ENCODE assay signal across 9 cellular contexts in the genomic region with DNA sequence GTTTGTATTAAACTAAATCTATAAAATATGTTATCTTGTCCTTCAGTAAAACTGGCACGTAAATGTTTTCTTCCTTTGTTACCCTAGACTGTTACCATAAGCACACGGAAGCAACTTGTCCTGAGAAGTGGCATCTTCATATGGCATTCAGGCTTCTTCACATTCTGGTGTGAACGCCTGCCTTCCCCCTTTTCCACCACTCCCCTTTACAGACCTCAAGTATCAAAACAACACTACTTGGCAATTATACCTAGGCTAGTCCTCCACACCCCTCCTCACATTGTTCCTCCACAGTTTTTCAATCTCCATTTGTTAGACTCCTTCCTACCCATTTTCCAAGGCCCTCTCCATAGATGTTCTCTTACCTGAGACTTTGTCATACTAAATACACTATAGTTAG. TPM values are rescaled to one million over a fixed set of nuclear protein-coding genes. Genes with fewer than 3 reads are reported as not detected.
DNase-seq lines count a peak whose midpoint lies in the region; ATAC-seq, FAIRE-seq and TF ChIP-seq lines count a peak whose summit lies in the region.
"Had no signal": no experiment of that assay in that cellular context is flagged by ENCODE, and none has a peak within 500 bp of the region (broad histone marks: within the 10 kb centered on the region; RNA-seq: fewer than 3 reads in every experiment).

No MANE protein-coding gene starts in this region.

- H3K9me3 ChIP-seq in esophagus squamous epithelium, result no peaks in the 10 kb centered on the region
- no peaks in the 10 kb centered on the region for H3K9me3 ChIP-seq in sigmoid colon

- ATAC-seq in GM18517 (IDR thresholded peaks at IDR 0.05; ENCODE audit: unreplicated experiment) (no peak), GM18873 (IDR thresholded peaks at IDR 0.05; ENCODE audit: low FRiP score, unreplicated experiment) (no peak), GM21447 (IDR thresholded peaks at IDR 0.05; ENCODE audit: unreplicated experiment) (no peak)

- no peaks in the 10 kb centered on the region for H3K27me3 ChIP-seq in esophagus squamous epithelium
- H3K27me3 ChIP-seq in sigmoid colon, result no peaks in the 10 kb centered on the region

- H3K27ac ChIP-seq in esophagus squamous epithelium (peak overlapping the region in 3 of 4 donors; percentile 96 to 100 (median 99)), sigmoid colon (peak overlapping the region; percentile 98 to 99 (median 99))

- no peak for TF ChIP-seq EP300 in sigmoid colon (IDR thresholded peaks at IDR 0.05)

- TF ChIP-seq CTCF in esophagus squamous epithelium (IDR thresholded peaks at IDR 0.05) (no peak), sigmoid colon (IDR thresholded peaks at IDR 0.05) (no peak)

- H3K4me3 ChIP-seq in esophagus squamous epithelium (peak overlapping the region in 3 of 4 donors; percentile 77 to 94 (median 87)), sigmoid colon (peak overlapping the region in 2 of 4 donors; percentile 94 to 97)

- peak; percentile 14 for FAIRE-seq in GM19239 (lab: Jason Lieb, UNC)

- intact Hi-C loops in esophagus squamous epithelium (cut with DNase I) (no loop called here), sigmoid colon (cut with DNase I) (loop anchor here (5.0 to 10.0 kb wide), 4 partner anchors 130 to 912 kb away; a partner anchor contains a TSS)

- DNase-seq in GM19239 (ENCODE audit: insufficient read length, low spot score), result no peak
- peak; percentile 5 for DNase-seq in RKO (ENCODE audit: low spot score)
- DNase-seq in esophagus squamous epithelium (lab: John Stamatoyannopoulos, UW), result no peak
- DNase-seq in sigmoid colon, result no peak
- no peak for DNase-seq in effector CD4-positive, alpha-beta T cell
- DNase-seq: stimulated activated CD4-positive, alpha-beta T cell treated with anti-CD3 and anti-CD28 coated beads, Interleukin-15, amount 100 ng/mL, for 24 hours had no signal

- H3K36me3 ChIP-seq in esophagus squamous epithelium (no peaks in the 10 kb centered on the region), sigmoid colon (no peaks in the 10 kb centered on the region)

- H3K4me1 ChIP-seq in esophagus squamous epithelium, result peaks cover 0 to 67% (median 22%) of the 10 kb centered on the region in 3 donors
- H3K4me1 ChIP-seq in sigmoid colon, result peaks cover 0 to 57% (median 44%) of the 10 kb centered on the region in 4 donors

- no peak for TF ChIP-seq POLR2A in esophagus squamous epithelium (IDR thresholded peaks at IDR 0.05)
- no peak for TF ChIP-seq POLR2A in sigmoid colon (IDR thresholded peaks at IDR 0.05)

- WGBS in esophagus squamous epithelium, 2 donors, result 56 to 57% methylated on average over 3 of the region's 3 CpGs
- WGBS in sigmoid colon, 2 donors, result 15 to 41% methylated on average over 3 of the region's 3 CpGs

RNA-seq across cellular contexts. Expression of a gene that starts 2.9 kb away (rescaled TPM):
- total RNA-seq in esophagus squamous epithelium (10 to 100 TPM; 13.5 to 26.5 (median 21.4) TPM), sigmoid colon (10 to 100 TPM; 18.4 to 20.7 (median 20.2) TPM)
- polyA plus RNA-seq in sigmoid colon, result 10 to 100 TPM; 10.2 to 14.1 (median 11.8) TPM
